Comparison of ENCODE assay signal across 16 cellular contexts in genomic region chr6:84078335-84078734, GRCh38. TPM values are rescaled to one million over a fixed set of nuclear protein-coding genes. Genes with fewer than 3 reads are reported as not detected.
"Had no signal": no experiment of that assay in that cellular context is flagged by ENCODE, and none has a peak within 500 bp of the region (broad histone marks: within the 10 kb centered on the region; RNA-seq: fewer than 3 reads in every experiment).

No MANE protein-coding gene starts in this region.

- H3K36me3 Mint-ChIP-seq: naive thymus-derived CD4-positive, alpha-beta T cell; stimulated activated memory B cell treated with anti-CD40 and anti-IgM and Interleukin-4, amounts not matched to agents 10 μg/mL and 1 μg/mL and 100 μg/mL, for 72 hours had no signal

- H3K9me3 ChIP-seq: tibial artery, uterus had no signal

- H3K4me1 ChIP-seq: uterus had no signal

- H3K27ac Mint-ChIP-seq: activated T-helper 17 cell treated with anti-CD3 and anti-CD28 coated beads, Interleukin-2, amount 50 U/mL, for 72 hours; dendritic cell treated with granulocyte-macrophage colony-stimulating factor and Interleukin-4, amounts not matched to agents 40 ng/mL and 50 ng/mL, for 4 days; naive thymus-derived CD4-positive, alpha-beta T cell; stimulated activated memory B cell treated with anti-CD40 and anti-IgM and Interleukin-4, amounts not matched to agents 10 μg/mL and 1 μg/mL and 100 μg/mL, for 72 hours had no signal

- H3K4me3 ChIP-seq: tibial artery, uterus had no signal

- H3K36me3 ChIP-seq: uterus had no signal

- H3K9me3 Mint-ChIP-seq: activated T-helper 17 cell treated with anti-CD3 and anti-CD28 coated beads, Interleukin-2, amount 50 U/mL, for 72 hours; stimulated activated memory B cell treated with anti-CD40 and anti-IgM and Interleukin-4, amounts not matched to agents 10 μg/mL and 1 μg/mL and 100 μg/mL, for 72 hours had no signal

- H3K27ac ChIP-seq: foreskin keratinocyte, uterus had no signal

- H3K4me3 Mint-ChIP-seq: activated T-helper 17 cell treated with anti-CD3 and anti-CD28 coated beads, Interleukin-2, amount 50 U/mL, for 72 hours; dendritic cell treated with granulocyte-macrophage colony-stimulating factor and Interleukin-4, amounts not matched to agents 40 ng/mL and 50 ng/mL, for 4 days; naive thymus-derived CD4-positive, alpha-beta T cell; stimulated activated memory B cell treated with anti-CD40 and anti-IgM and Interleukin-4, amounts not matched to agents 10 μg/mL and 1 μg/mL and 100 μg/mL, for 72 hours had no signal

- DNase-seq: activated CD4-positive, alpha-beta T cell treated with anti-CD3 and anti-CD28 coated beads for 1 hour; activated CD4-positive, alpha-beta T cell treated with anti-CD3 and anti-CD28 coated beads, Interleukin-2, amount 50 U/mL, for 4 hours; activated naive CD4-positive, alpha-beta T cell treated with Interleukin-2 at 50 U/mL for 16 hours; activated T-cell treated with anti-CD3 and anti-CD28 coated beads for 4 hours; anterior cingulate cortex; effector memory CD4-positive, alpha-beta T cell; foreskin keratinocyte; head of caudate nucleus; left colon; naive thymus-derived CD4-positive, alpha-beta T cell; stimulated activated CD4-positive, alpha-beta T cell treated with anti-CD3 and anti-CD28 coated beads, Interleukin-2, amount 100 ng/mL, for 48 hours; tibial artery; uterus had no signal

- H3K27me3 ChIP-seq: foreskin keratinocyte, tibial artery, uterus had no signal

- H3K4me1 Mint-ChIP-seq: activated T-helper 17 cell treated with anti-CD3 and anti-CD28 coated beads, Interleukin-2, amount 50 U/mL, for 72 hours; naive thymus-derived CD4-positive, alpha-beta T cell; stimulated activated memory B cell treated with anti-CD40 and anti-IgM and Interleukin-4, amounts not matched to agents 10 μg/mL and 1 μg/mL and 100 μg/mL, for 72 hours had no signal

- ATAC-seq: activated T-helper 17 cell treated with anti-CD3 and anti-CD28 coated beads, Interleukin-2, amount 50 U/mL, for 72 hours; foreskin keratinocyte; left colon; naive thymus-derived CD4-positive, alpha-beta T cell; stimulated activated memory B cell treated with anti-CD40 and anti-IgM and Interleukin-4, amounts not matched to agents 10 μg/mL and 1 μg/mL and 100 μg/mL, for 72 hours had no signal

RNA-seq across cellular contexts. Expression of gene MRAP2, which starts 44.8 kb away (rescaled TPM):
- total RNA-seq: naive thymus-derived CD4-positive, alpha-beta T cell had no signal
- polyA plus RNA-seq: naive thymus-derived CD4-positive, alpha-beta T cell had no signal
